12 cellular contexts compared by ENCODE assay signal in genomic region chr11:116225784-116226410, GRCh38.
DNase-seq lines count a peak whose midpoint lies in the region; ATAC-seq and TF ChIP-seq lines count a peak whose summit lies in the region.
"Had no signal": no experiment of that assay in that cellular context is flagged by ENCODE, and none has a peak within 500 bp of the region (broad histone marks: within the 10 kb centered on the region; RNA-seq: fewer than 3 reads in every experiment).

No MANE protein-coding gene starts in this region.

- ATAC-seq in left ventricle myocardium superior (peak; percentile 54), left cardiac atrium (no peak), HG02588 (IDR thresholded peaks at IDR 0.05; ENCODE audit: unreplicated experiment) (no peak)
- ATAC-seq: CD8-positive, alpha-beta T cell had no signal

- H3K4me3 Mint-ChIP-seq in brain: no peak overlapping the region
- H3K4me3 Mint-ChIP-seq in activated T-cell treated with anti-CD3 and anti-CD28 coated beads, Interleukin-2, amount 50 U/mL, for 24 hours: no peak overlapping the region
- H3K4me3 Mint-ChIP-seq: CD8-positive, alpha-beta T cell had no signal

- intact Hi-C loops in left ventricle myocardium superior (cut with micrococcal nuclease): no loop called here
- intact Hi-C loops in left cardiac atrium (cut with DNase I): no loop called here

- H3K36me3 Mint-ChIP-seq in brain: no peaks in the 10 kb centered on the region
- H3K36me3 Mint-ChIP-seq in activated T-cell treated with anti-CD3 and anti-CD28 coated beads, Interleukin-2, amount 50 U/mL, for 24 hours (ENCODE audit: low read depth): no peaks in the 10 kb centered on the region
- H3K36me3 Mint-ChIP-seq: CD8-positive, alpha-beta T cell had no signal

- H3K27ac Mint-ChIP-seq in brain: peak overlapping the region; percentile 57 to 99 (median 74)
- no peak overlapping the region for H3K27ac Mint-ChIP-seq in activated T-cell treated with anti-CD3 and anti-CD28 coated beads, Interleukin-2, amount 50 U/mL, for 24 hours
- H3K27ac Mint-ChIP-seq: CD8-positive, alpha-beta T cell had no signal

- no peak for TF ChIP-seq CTCF in brain (conservative IDR thresholded peaks at IDR 0.05)

- no peaks in the 10 kb centered on the region for H3K27me3 Mint-ChIP-seq in brain
- peaks cover 19% of the 10 kb centered on the region for H3K27me3 Mint-ChIP-seq in activated T-cell treated with anti-CD3 and anti-CD28 coated beads, Interleukin-2, amount 50 U/mL, for 24 hours

- H3K4me1 Mint-ChIP-seq in brain: peaks cover 80% of the 10 kb centered on the region
- H3K4me1 Mint-ChIP-seq in activated T-cell treated with anti-CD3 and anti-CD28 coated beads, Interleukin-2, amount 50 U/mL, for 24 hours (ENCODE audit: low read depth): no peaks in the 10 kb centered on the region

- DNase-seq in left ventricle myocardium superior (no peak), left cardiac atrium (no peak), myocyte (ENCODE audit: low read depth) (peak; percentile 15)
- no peak for DNase-seq in activated T-cell treated with anti-CD3 and anti-CD28 coated beads, Interleukin-2, amount 50 U/mL, for 1 hour
- no peak for DNase-seq in activated T-cell treated with anti-CD3 and anti-CD28 coated beads, Interleukin-2, amount 50 U/mL, for 24 hours
- DNase-seq: Calu3; CD8-positive, alpha-beta T cell; NCI-H1105; NCI-H1694 treated with DMSO at 0.1 percent for 48 hours; PC-9 had no signal

- peaks cover 0 to 3% (median 0%) of the 10 kb centered on the region in 5 experiments for H3K9me3 Mint-ChIP-seq in brain
- no peaks in the 10 kb centered on the region for H3K9me3 Mint-ChIP-seq in activated T-cell treated with anti-CD3 and anti-CD28 coated beads, Interleukin-2, amount 50 U/mL, for 24 hours
- H3K9me3 Mint-ChIP-seq: CD8-positive, alpha-beta T cell had no signal
